8 cellular contexts compared by ENCODE assay signal in the genomic region with DNA sequence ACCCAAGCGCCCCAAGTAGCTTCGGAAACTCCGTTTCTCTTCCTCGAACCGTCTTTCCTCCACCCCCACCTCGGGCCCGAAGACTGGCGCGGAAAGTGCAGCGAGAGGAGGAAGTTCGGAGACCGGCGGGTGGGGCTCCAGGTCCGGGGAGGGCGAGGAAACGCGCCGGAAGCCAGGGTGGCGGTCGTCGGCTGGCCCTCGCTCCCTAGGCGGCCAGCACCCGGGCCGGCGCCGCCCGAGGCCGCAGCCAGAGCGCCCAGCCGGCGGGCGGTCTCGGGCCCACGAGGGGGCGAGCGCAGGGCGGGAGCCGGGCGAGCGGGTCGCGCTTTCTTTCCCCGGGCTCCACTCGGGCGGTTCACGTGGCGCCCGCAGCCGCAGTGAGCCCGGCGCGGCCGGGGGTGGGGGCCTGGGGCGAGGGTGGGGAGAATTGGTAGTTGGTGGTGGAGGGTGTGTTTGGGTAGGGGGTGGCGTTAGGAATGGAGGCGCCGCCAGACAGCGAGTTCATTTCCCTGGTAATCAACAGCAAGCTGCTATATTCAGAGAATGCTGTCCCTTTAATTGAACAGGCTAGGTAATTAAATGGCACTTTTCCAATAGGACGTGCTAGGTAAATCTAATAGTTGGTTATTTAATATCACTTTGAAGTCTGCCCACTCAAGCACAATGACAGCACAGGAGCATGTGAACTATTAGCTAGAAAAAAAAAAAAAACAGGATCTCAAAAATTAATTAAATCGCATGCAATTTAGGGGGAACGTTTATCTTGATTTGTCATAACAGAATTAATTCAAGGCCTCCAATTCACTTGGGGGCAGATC. TPM values are rescaled to one million over a fixed set of nuclear protein-coding genes. Genes with fewer than 3 reads are reported as not detected.
DNase-seq lines count a peak whose midpoint lies in the region; ATAC-seq and TF ChIP-seq lines count a peak whose summit lies in the region.

No MANE protein-coding gene starts in this region.

- no peaks in the 10 kb centered on the region for H3K9me3 ChIP-seq in right cardiac atrium (ENCODE audit: control insufficient read depth, low read length)
- H3K9me3 ChIP-seq in psoas muscle: no peaks in the 10 kb centered on the region

- ATAC-seq in GM21619 (IDR thresholded peaks at IDR 0.05; ENCODE audit: unreplicated experiment) (peak; percentile 47), right cardiac atrium (peak; percentile 71 to 84), psoas muscle (peak; percentile 71 to 78 (median 76))

- H3K4me3 ChIP-seq in right cardiac atrium (ENCODE audit: low read length) (peak overlapping the region; percentile 87), psoas muscle (peak overlapping the region; percentile 71)

- intact Hi-C loops in right cardiac atrium (cut with DNase I) (loop anchor here in 1 of 4 donors (10.0 kb wide), 2 partner anchors 129 to 349 kb away; no protein-coding TSS in a partner anchor), psoas muscle (cut with DNase I) (no loop called here)

- DNase-seq in ELF-1 (ENCODE audit: low read depth, low spot score): peak; percentile 62
- DNase-seq in KG1 (lab: John Stamatoyannopoulos, UW): peak; percentile 57
- DNase-seq in SW480 (ENCODE audit: low spot score): peak; percentile 40
- peak in 43 of 56 donors; percentile 22 to 79 (median 55) for DNase-seq in amygdala (lab: John Stamatoyannopoulos, UW)
- peak; percentile 83 to 90 (median 90) for DNase-seq in right cardiac atrium
- peak; percentile 71 to 84 for DNase-seq in psoas muscle
- DNase-seq in cerebellar nuclear complex (lab: John Stamatoyannopoulos, UW): no peak

- H3K27me3 ChIP-seq in right cardiac atrium (ENCODE audit: control insufficient read depth, insufficient read depth) (no peaks in the 10 kb centered on the region), psoas muscle (ENCODE audit: insufficient read depth in 3 of 3, low read length in 2 of 3) (no peaks in the 10 kb centered on the region)

- 1% methylated on average over 62 of the region's 62 CpGs for WGBS in right cardiac atrium
- WGBS in psoas muscle, 3 donors: 1 to 4% (median 2%) methylated on average over 34 to 62 of the region's 62 CpGs

- TF ChIP-seq CTCF in psoas muscle (IDR thresholded peaks at IDR 0.05): peak; percentile 37

- H3K36me3 ChIP-seq in psoas muscle (ENCODE audit: insufficient read depth in 1 of 2, low read depth in 1 of 2): peaks cover 2 to 34% of the 10 kb centered on the region in 2 donors

- H3K4me1 ChIP-seq in right cardiac atrium (ENCODE audit: control insufficient read depth, insufficient read depth, low read length) (peaks cover 6% of the 10 kb centered on the region), psoas muscle (peaks cover 40% of the 10 kb centered on the region)

- peak overlapping the region; percentile 57 for H3K27ac ChIP-seq in right cardiac atrium (ENCODE audit: low read length)
- peak overlapping the region; percentile 80 for H3K27ac ChIP-seq in psoas muscle

RNA-seq across cellular contexts. Expression of a gene that starts 6.7 kb away (rescaled TPM):
- total RNA-seq in right cardiac atrium (10 to 100 TPM; 46.0 to 61.4 (median 46.9) TPM), psoas muscle (10 to 100 TPM; 25.2 to 32.3 (median 28.3) TPM)
- polyA plus RNA-seq in right cardiac atrium (62.7 TPM), psoas muscle (10 to 100 TPM; 19.8 to 75.9 (median 40.1) TPM)

Comparison
In these comparisons a context has a peak if more than half of its experiments do, and no peak if none do; other contexts are left out.
1. DNase-seq: peak in ELF-1 (single experiment), KG1 (single experiment), SW480 (single experiment), amygdala (43 of 56), right cardiac atrium (3 of 3) and psoas muscle (2 of 2); none in cerebellar nuclear complex (0 of 2).
2. Peak in every context shown above with its lines, with median percentiles within 50 percentile points of each other: ATAC-seq.